In the genomic region with DNA sequence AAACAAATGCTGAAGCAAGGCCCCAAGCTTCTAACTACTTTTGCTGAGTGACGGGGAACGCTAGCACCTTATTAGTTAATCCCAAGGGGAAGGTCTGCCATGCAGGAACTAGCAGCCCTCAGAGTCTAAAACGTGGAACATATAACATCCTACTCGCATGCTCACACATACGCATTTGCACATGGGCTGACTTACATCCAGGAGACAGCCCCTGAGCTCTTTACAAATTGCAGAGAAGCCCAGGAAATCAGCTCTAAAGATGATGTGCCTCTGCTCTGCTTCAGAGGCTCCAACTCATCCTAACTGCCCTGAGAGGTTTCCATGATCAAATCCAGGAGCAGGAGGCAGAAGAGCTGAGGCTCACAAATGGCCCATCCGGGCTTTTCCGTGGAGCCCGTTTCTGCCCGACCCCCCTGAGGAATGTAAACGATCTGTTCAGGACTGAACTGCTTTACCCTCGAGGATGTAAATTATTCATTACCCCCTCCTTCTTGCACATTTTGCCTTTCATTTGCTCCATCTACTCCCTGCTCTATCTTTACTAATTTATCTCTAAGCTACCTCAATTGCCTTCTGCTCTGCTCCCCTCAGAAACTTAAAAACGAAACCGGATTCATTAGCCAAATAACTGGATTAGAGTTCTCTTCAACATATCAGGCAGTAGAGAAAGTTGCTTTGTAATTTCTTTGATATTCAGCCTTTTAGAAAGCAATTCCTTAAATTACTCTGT, we compare ENCODE assay signal across 8 cellular contexts.
A peak's percentile ranks its signal among the peaks of the same experiment; 100 is the strongest.
DNase-seq lines count a peak whose midpoint lies in the region; TF ChIP-seq lines count a peak whose summit lies in the region.

No MANE protein-coding gene starts in this region.

- DNase-seq in AG10803 (ENCODE audit: low read depth) (peak; percentile 11), kidney epithelial cell (ENCODE audit: low read depth) (no peak), NCI-H2107 (lab: John Stamatoyannopoulos, UW) (no peak), NCI-H510A treated with DMSO at 0.1 percent for 48 hours (lab: John Stamatoyannopoulos, UW) (no peak)
- DNase-seq in activated T-helper 2 cell treated with anti-CD3 and anti-CD28 coated beads, Interferon-gamma antibody, Interleukin-2, Interleukin-4, amounts not matched to agents 10 μg/mL and 5 μg/mL and 100 μg/mL, durations not matched to agents 14 hours and 24 hours and 36 hours (ENCODE audit: low spot score): no peak
- no peak for DNase-seq in stimulated activated CD4-positive, alpha-beta T cell treated with anti-CD3 and anti-CD28 coated beads, Interleukin-15, amount 100 ng/mL, for 24 hours

- H3K4me1 ChIP-seq in HEK293 (ENCODE audit: control insufficient read depth, insufficient read depth, low read length): no peaks in the 10 kb centered on the region; the same call in 1 of the 2 replicates

- H3K36me3 Mint-ChIP-seq in activated T-helper 2 cell treated with anti-CD3 and anti-CD28 coated beads, Interferon-gamma antibody, Interleukin-2, Interleukin-4, amounts not matched to agents 10 μg/mL and 5 μg/mL and 100 μg/mL, durations not matched to agents 14 hours and 24 hours and 36 hours (ENCODE audit: low read depth): no peaks in the 10 kb centered on the region

- H3K27me3 Mint-ChIP-seq in activated T-helper 2 cell treated with anti-CD3 and anti-CD28 coated beads, Interferon-gamma antibody, Interleukin-2, Interleukin-4, amounts not matched to agents 10 μg/mL and 5 μg/mL and 100 μg/mL, durations not matched to agents 14 hours and 24 hours and 36 hours (ENCODE audit: low read depth): peaks cover 23% of the 10 kb centered on the region

- H3K36me3 ChIP-seq in HEK293 (ENCODE audit: control insufficient read depth in 2 of 2, insufficient read depth in 1 of 2, low read length in 2 of 2) (no peaks in the 10 kb centered on the region), kidney epithelial cell (ENCODE audit: control insufficient read depth, insufficient read depth, low read length) (no peaks in the 10 kb centered on the region)

- H3K4me3 ChIP-seq in AG10803 (ENCODE audit: low read length) (peak overlapping the region; percentile 53), HEK293 (ENCODE audit: low read depth, low read length) (peak overlapping the region; percentile 20), kidney epithelial cell (ENCODE audit: low read depth, low read length) (peak overlapping the region; percentile 47)

- intact Hi-C loops in activated T-helper 2 cell treated with anti-CD3 and anti-CD28 coated beads, Interferon-gamma antibody, Interleukin-2, Interleukin-4, amounts not matched to agents 10 μg/mL and 5 μg/mL and 100 μg/mL, durations not matched to agents 14 hours and 24 hours and 36 hours (cut with micrococcal nuclease): loop anchor here (5.0 kb wide), 5 partner anchors 307 to 1242 kb away; no protein-coding TSS in a partner anchor

- H3K27ac ChIP-seq in HEK293 (ENCODE audit: extremely low read depth, low read depth, low read length) (no peak overlapping the region), temporal lobe (ENCODE audit: low read depth, low read length) (peak overlapping the region; percentile 86)

- CTCF ChIA-PET in HEK293 (lab: Yijun Ruan, JAX): interaction anchor here (0.5 to 3.0 kb wide), 21 partner anchors 8 to 1260 kb away, joined by 3 to 17 read pairs (median 5); no protein-coding TSS in a partner anchor

- H3K27ac Mint-ChIP-seq in activated T-helper 2 cell treated with anti-CD3 and anti-CD28 coated beads, Interferon-gamma antibody, Interleukin-2, Interleukin-4, amounts not matched to agents 10 μg/mL and 5 μg/mL and 100 μg/mL, durations not matched to agents 14 hours and 24 hours and 36 hours: no peak overlapping the region

- H3K4me1 Mint-ChIP-seq in activated T-helper 2 cell treated with anti-CD3 and anti-CD28 coated beads, Interferon-gamma antibody, Interleukin-2, Interleukin-4, amounts not matched to agents 10 μg/mL and 5 μg/mL and 100 μg/mL, durations not matched to agents 14 hours and 24 hours and 36 hours (ENCODE audit: low read depth): peaks cover 10% of the 10 kb centered on the region

- TF ChIP-seq CTCF in AG10803 (conservative IDR thresholded peaks at IDR 0.05; ENCODE audit: low read length) (no peak), HEK293 (tag by site-specific recombination; IDR thresholded peaks at IDR 0.05) (no peak), kidney epithelial cell (IDR thresholded peaks at IDR 0.05; ENCODE audit: insufficient read depth, low read length, poor library complexity, severe bottlenecking) (no peak)

- H3K27me3 ChIP-seq in kidney epithelial cell (ENCODE audit: control insufficient read depth, insufficient read depth, low read length): no peaks in the 10 kb centered on the region

- no peaks in the 10 kb centered on the region for H3K9me3 Mint-ChIP-seq in activated T-helper 2 cell treated with anti-CD3 and anti-CD28 coated beads, Interferon-gamma antibody, Interleukin-2, Interleukin-4, amounts not matched to agents 10 μg/mL and 5 μg/mL and 100 μg/mL, durations not matched to agents 14 hours and 24 hours and 36 hours

- H3K9me3 ChIP-seq in HEK293 (ENCODE audit: control insufficient read depth, insufficient read depth, low read depth, low read length): no peaks in the 10 kb centered on the region

- H3K4me3 Mint-ChIP-seq in activated T-helper 2 cell treated with anti-CD3 and anti-CD28 coated beads, Interferon-gamma antibody, Interleukin-2, Interleukin-4, amounts not matched to agents 10 μg/mL and 5 μg/mL and 100 μg/mL, durations not matched to agents 14 hours and 24 hours and 36 hours (ENCODE audit: low read depth): peak overlapping the region; percentile 71

- POLR2A ChIA-PET in HEK293 (lab: Yijun Ruan, JAX): no interaction called here

TF ChIP-seq in HEK293, 187 proteins besides CTCF, POLR2A, EP300 and RAD21:
- no peak for TF ChIP-seq ZNF837 (tag by site-specific recombination; IDR thresholded peaks at IDR 0.05)
- no peak for TF ChIP-seq ZNF140 (tag by site-specific recombination; IDR thresholded peaks at IDR 0.05)
- TF ChIP-seq ZNF404 (tag by site-specific recombination; IDR thresholded peaks at IDR 0.05): no peak
- no peak for TF ChIP-seq ZNF10 (tag by site-specific recombination; IDR thresholded peaks at IDR 0.05)
- no peak for TF ChIP-seq ZNF416 (tag by site-specific recombination; IDR thresholded peaks at IDR 0.05)
TF ChIP-seq in HEK293: peak in this region for 0.
